17 cellular contexts compared by ENCODE assay signal in the genomic region with DNA sequence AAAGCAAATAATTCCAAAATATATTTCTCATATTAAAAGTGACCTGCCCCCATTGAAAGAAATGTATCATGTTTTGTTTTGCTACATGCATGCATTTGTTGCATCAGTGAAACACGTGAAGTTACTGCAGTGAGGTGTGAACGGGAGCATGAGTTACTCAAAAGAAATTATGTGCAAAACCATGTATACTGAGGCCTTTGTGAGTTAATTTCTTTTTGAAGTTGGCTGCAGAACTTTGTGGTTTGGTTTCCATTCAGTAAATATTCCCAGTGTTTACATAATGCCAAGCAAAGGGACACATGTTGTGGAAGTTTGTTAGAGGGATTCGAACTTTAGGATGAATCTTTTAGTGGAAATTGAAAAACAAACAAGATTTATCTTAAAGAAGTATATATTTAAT.
DNase-seq lines count a peak whose midpoint lies in the region; ATAC-seq, FAIRE-seq and TF ChIP-seq lines count a peak whose summit lies in the region.
"Had no signal": no experiment of that assay in that cellular context is flagged by ENCODE, and none has a peak within 500 bp of the region (broad histone marks: within the 10 kb centered on the region; RNA-seq: fewer than 3 reads in every experiment).

No MANE protein-coding gene starts in this region.

- H3K4me1 ChIP-seq in IMR-90 (ENCODE audit: control insufficient read depth, insufficient read depth, low read length) (peaks cover 3% of the 10 kb centered on the region; the same call in 1 of the 2 replicates), mesenchymal stem cell (ENCODE audit: control insufficient read depth, insufficient read depth, low read depth, low read length) (peaks cover 2% of the 10 kb centered on the region)
- H3K4me1 ChIP-seq: A549, HAP-1 had no signal

- no peaks in the 10 kb centered on the region for H4K20me1 ChIP-seq in IMR-90 (ENCODE audit: insufficient read depth, low read length)

- H3K4me2 ChIP-seq in IMR-90 (ENCODE audit: low read depth, low read length) (no peak overlapping the region), mesenchymal stem cell (ENCODE audit: low read length, poor library complexity, severe bottlenecking) (no peak overlapping the region)
- H3K4me2 ChIP-seq: A549 had no signal

- H3K27me3 Mint-ChIP-seq in activated CD4-positive, alpha-beta T cell treated with anti-CD3 and anti-CD28 coated beads, Interleukin-2, amount 10 ng/mL, durations not matched to agents 7 days and 5 days: no peaks in the 10 kb centered on the region
- H3K27me3 Mint-ChIP-seq: IgD-negative memory B cell had no signal

- no CpG with 5 or more reads among the region's 3 CpGs for WGBS in IMR-90 (ENCODE audit: extremely low coverage in 2 of 2, insufficient read length in 1 of 2), 2 experiments
- 63% methylated on average over 3 of the region's 3 CpGs for WGBS in mesenchymal stem cell

- H4K8ac ChIP-seq in IMR-90 (ENCODE audit: low read depth in 2 of 2, low read length in 2 of 2): no peak overlapping the region
- no peak overlapping the region for H4K8ac ChIP-seq in mesenchymal stem cell (ENCODE audit: low read length)

- H3K9me3 ChIP-seq in IMR-90 (ENCODE audit: control insufficient read depth, insufficient read depth, low read length) (no peaks in the 10 kb centered on the region), mesenchymal stem cell (ENCODE audit: control insufficient read depth, low read length) (no peaks in the 10 kb centered on the region)
- H3K9me3 ChIP-seq: A549, HAP-1 had no signal

- H3K4me1 Mint-ChIP-seq in activated CD4-positive, alpha-beta T cell treated with anti-CD3 and anti-CD28 coated beads, Interleukin-2, amount 10 ng/mL, durations not matched to agents 7 days and 5 days: no peaks in the 10 kb centered on the region
- H3K4me1 Mint-ChIP-seq: CD14-positive monocyte, IgD-negative memory B cell had no signal

- intact Hi-C loops in IMR-90 (cut with micrococcal nuclease) (no loop called here), cardiac septum (cut with DNase I) (no loop called here)

- FAIRE-seq in RCC 7860 (lab: Jason Lieb, UNC): no peak
- FAIRE-seq: A549, GM18507 had no signal

- H3K4me3 ChIP-seq in IMR-90 (ENCODE audit: insufficient read depth, low read depth, low read length) (no peak overlapping the region), mesenchymal stem cell (ENCODE audit: insufficient read depth in 1 of 2, low read depth in 1 of 2, low read length in 2 of 2) (no peak overlapping the region)
- H3K4me3 ChIP-seq: A549, HAP-1 had no signal

- H3K79me1 ChIP-seq in IMR-90 (ENCODE audit: low read depth in 1 of 2, low read length in 2 of 2) (no peaks in the 10 kb centered on the region), mesenchymal stem cell (replicated peaks; ENCODE audit: low read length, poor library complexity, severe bottlenecking) (no peaks in the 10 kb centered on the region)

- CTCF ChIA-PET in IMR-90 (lab: Yijun Ruan, JAX): no interaction called here
- CTCF ChIA-PET in activated CD4-positive, alpha-beta T cell treated with anti-CD3 and anti-CD28 coated beads, Interleukin-2, amount 10 ng/mL, durations not matched to agents 7 days and 5 days (lab: Charles Lee): no interaction called here

- no peak for TF ChIP-seq CTCF in IMR-90 (conservative IDR thresholded peaks at IDR 0.05; ENCODE audit: low read depth, low read length)

- H2BK12ac ChIP-seq in mesenchymal stem cell (ENCODE audit: low read length in 2 of 2): no peak overlapping the region

- H3K9ac ChIP-seq in IMR-90 (ENCODE audit: low read depth, low read length) (no peak overlapping the region), mesenchymal stem cell (ENCODE audit: low read length) (no peak overlapping the region)

- H3K18ac ChIP-seq in IMR-90 (ENCODE audit: low read depth, low read length): peak overlapping the region; percentile 4; the same call in 1 of the 2 replicates
- H3K18ac ChIP-seq in mesenchymal stem cell (ENCODE audit: low read depth in 1 of 2, low read length in 2 of 2): no peak overlapping the region

- DNase-seq in IMR-90 (no peak), SW480 (ENCODE audit: low spot score) (peak; percentile 54), mesenchymal stem cell (peak; percentile 8), cardiac septum (ENCODE audit: low spot score) (no peak), D341Med (ENCODE audit: low spot score) (no peak), RCC 7860 (ENCODE audit: low spot score) (no peak)
- DNase-seq in activated CD4-positive, alpha-beta T cell treated with anti-CD3 and anti-CD28 coated beads, Interleukin-2, amount 10 ng/mL, durations not matched to agents 7 days and 5 days: no peak
- DNase-seq: CD8-positive, alpha-beta T cell; COR-L47; DND-41; GF-D8; GOT3 had no signal

- H3K27me3 ChIP-seq in IMR-90 (ENCODE audit: control insufficient read depth, insufficient read depth, low read length) (no peaks in the 10 kb centered on the region), mesenchymal stem cell (ENCODE audit: control insufficient read depth in 1 of 2, insufficient read depth in 1 of 2, low read length in 2 of 2) (no peaks in the 10 kb centered on the region)

- H3K9me3 Mint-ChIP-seq in activated CD4-positive, alpha-beta T cell treated with anti-CD3 and anti-CD28 coated beads, Interleukin-2, amount 10 ng/mL, durations not matched to agents 7 days and 5 days: peaks cover 6% of the 10 kb centered on the region
- H3K9me3 Mint-ChIP-seq: CD8-positive, alpha-beta T cell had no signal

- no peak overlapping the region for H4K5ac ChIP-seq in IMR-90 (ENCODE audit: low read depth, low read length)

- H2BK5ac ChIP-seq in IMR-90 (ENCODE audit: low read depth, low read length, poor library complexity, severe bottlenecking) (no peak overlapping the region), mesenchymal stem cell (ENCODE audit: low read depth, low read length, poor library complexity, severe bottlenecking) (no peak overlapping the region)

- H2BK120ac ChIP-seq in IMR-90 (ENCODE audit: low read depth, low read length) (no peak overlapping the region), mesenchymal stem cell (ENCODE audit: low read depth, low read length) (no peak overlapping the region)

- in situ Hi-C loops in IMR-90 (cut with MboI; ENCODE audit: low sequenced_read_pairs): no loop called here

- no peak overlapping the region for H3K27ac ChIP-seq in IMR-90 (ENCODE audit: insufficient read depth, low read length)
- no peak overlapping the region for H3K27ac ChIP-seq in mesenchymal stem cell (ENCODE audit: low read length, poor library complexity, severe bottlenecking)
- H3K27ac ChIP-seq: A549 had no signal

- H3K14ac ChIP-seq in IMR-90 (replicated peaks; ENCODE audit: low read depth, low read length): no peak overlapping the region
- no peak overlapping the region for H3K14ac ChIP-seq in mesenchymal stem cell (ENCODE audit: low read length in 2 of 2)

- TF ChIP-seq POLR2A in IMR-90 (IDR thresholded peaks at IDR 0.05; ENCODE audit: low read depth, low read length): no peak

- H2AK5ac ChIP-seq in IMR-90 (ENCODE audit: low read depth, low read length) (no peak overlapping the region), mesenchymal stem cell (ENCODE audit: low read length, severe bottlenecking) (no peak overlapping the region)

- H3K36me3 Mint-ChIP-seq in activated CD4-positive, alpha-beta T cell treated with anti-CD3 and anti-CD28 coated beads, Interleukin-2, amount 10 ng/mL, durations not matched to agents 7 days and 5 days (ENCODE audit: low read depth): no peaks in the 10 kb centered on the region
- H3K36me3 Mint-ChIP-seq: CD14-positive monocyte; CD8-positive, alpha-beta T cell had no signal

- POLR2A ChIA-PET in IMR-90 (lab: Charles Lee; ENCODE audit: unreplicated experiment): no interaction called here
- POLR2A ChIA-PET in activated CD4-positive, alpha-beta T cell treated with anti-CD3 and anti-CD28 coated beads, Interleukin-2, amount 10 ng/mL, durations not matched to agents 7 days and 5 days (lab: Charles Lee): no interaction called here

- TF ChIP-seq RAD21 in IMR-90 (IDR thresholded peaks at IDR 0.05; ENCODE audit: low read length): no peak

- no peak overlapping the region for H3K27ac Mint-ChIP-seq in activated CD4-positive, alpha-beta T cell treated with anti-CD3 and anti-CD28 coated beads, Interleukin-2, amount 10 ng/mL, durations not matched to agents 7 days and 5 days
- H3K27ac Mint-ChIP-seq: CD14-positive monocyte; CD8-positive, alpha-beta T cell; IgD-negative memory B cell had no signal

- H2AK9ac ChIP-seq in IMR-90 (replicated peaks; ENCODE audit: low read depth, low read length, poor library complexity): no peak overlapping the region

- H3K36me3 ChIP-seq in IMR-90 (ENCODE audit: control insufficient read depth, insufficient read depth, low read length) (no peaks in the 10 kb centered on the region; the same call in 1 of the 2 replicates), mesenchymal stem cell (ENCODE audit: control insufficient read depth in 1 of 2, insufficient read depth in 2 of 2, low read depth in 1 of 2, low read length in 2 of 2) (no peaks in the 10 kb centered on the region)
- H3K36me3 ChIP-seq: HAP-1 had no signal

- no peak overlapping the region for H3K56ac ChIP-seq in IMR-90 (ENCODE audit: extremely low read depth, insufficient read depth, low read length)

- H2BK20ac ChIP-seq in IMR-90 (ENCODE audit: low read depth, low read length): no peak overlapping the region

- peaks cover 2% of the 10 kb centered on the region; the same call in 1 of the 2 replicates for H3K9me1 ChIP-seq in IMR-90 (ENCODE audit: insufficient read depth, low read length)

- no peak overlapping the region for H2BK15ac ChIP-seq in IMR-90 (ENCODE audit: low read depth, low read length)
- H2BK15ac ChIP-seq in mesenchymal stem cell (ENCODE audit: low read depth, poor library complexity, severe bottlenecking): no peak overlapping the region

- no peak overlapping the region for H3K4me3 Mint-ChIP-seq in activated CD4-positive, alpha-beta T cell treated with anti-CD3 and anti-CD28 coated beads, Interleukin-2, amount 10 ng/mL, durations not matched to agents 7 days and 5 days
- H3K4me3 Mint-ChIP-seq: CD14-positive monocyte; CD8-positive, alpha-beta T cell; IgD-negative memory B cell had no signal

- H2AFZ ChIP-seq in IMR-90 (replicated peaks; ENCODE audit: low read length, poor library complexity) (no peak overlapping the region), mesenchymal stem cell (ENCODE audit: low read depth, low read length) (no peak overlapping the region)

- no peak for ATAC-seq in IMR-90 (ENCODE audit: low read depth)
- ATAC-seq: A549; CD8-positive, alpha-beta T cell had no signal

- H4K91ac ChIP-seq in IMR-90 (ENCODE audit: insufficient read depth, low read depth, low read length) (no peak overlapping the region), mesenchymal stem cell (ENCODE audit: low read length) (no peak overlapping the region)

- no peak overlapping the region for H3K23ac ChIP-seq in IMR-90 (ENCODE audit: low read depth, low read length)
- H3K23ac ChIP-seq in mesenchymal stem cell (ENCODE audit: low read length in 2 of 2): no peak overlapping the region

- dilution Hi-C loops in IMR-90 (cut with HindIII; ENCODE audit: low sequenced_read_pairs, unreplicated experiment): no loop called here

- no peak overlapping the region for H3K4ac ChIP-seq in IMR-90 (ENCODE audit: low read depth, low read length)
- no peak overlapping the region for H3K4ac ChIP-seq in mesenchymal stem cell (ENCODE audit: low read depth in 1 of 2, low read length in 2 of 2)

- no TSS peak for BruUV-seq in IMR-90 (replicated peaks; lab: Mats Ljungman, UMichigan)

TF ChIP-seq in IMR-90, 13 proteins besides CTCF, POLR2A, EP300 and RAD21 (continues in another document):
- TF ChIP-seq CEBPB (IDR thresholded peaks at IDR 0.05; ENCODE audit: low read depth, low read length) (no peak), MAFK (IDR thresholded peaks at IDR 0.05; ENCODE audit: low read depth, low read length) (no peak)

Comparison
In these comparisons a context has a peak if more than half of its experiments do, and no peak if none do; other contexts are left out.
1. DNase-seq: peak in SW480 (single experiment) and mesenchymal stem cell (single experiment); none in IMR-90 (single experiment), cardiac septum (single experiment), D341Med (single experiment), RCC 7860 (single experiment) and activated CD4-positive, alpha-beta T cell treated with anti-CD3 and anti-CD28 coated beads, Interleukin-2, amount 10 ng/mL, durations not matched to agents 7 days and 5 days (single experiment).